ENCODE assay signal across 9 cellular contexts in genomic region chr7:142797342-142797798, GRCh38. TPM values are rescaled to one million over a fixed set of nuclear protein-coding genes. Genes with fewer than 3 reads are reported as not detected.
DNase-seq lines count a peak whose midpoint lies in the region; ATAC-seq and TF ChIP-seq lines count a peak whose summit lies in the region.
"Had no signal": no experiment of that assay in that cellular context is flagged by ENCODE, and none has a peak within 500 bp of the region (broad histone marks: within the 10 kb centered on the region; RNA-seq: fewer than 3 reads in every experiment).

No MANE protein-coding gene starts in this region.

- H3K9me2 ChIP-seq in hepatocyte (replicated peaks; ENCODE audit: insufficient read depth), result no peaks in the 10 kb centered on the region

- H3K4me3 ChIP-seq in GM08714 (ENCODE audit: low read length), result peak overlapping the region; percentile 78; the same call in 1 of the 2 replicates
- H3K4me3 ChIP-seq in HFF-Myc (replicated peaks; ENCODE audit: low read depth, low read length), result peak overlapping the region; percentile 51
- peak overlapping the region; percentile 23 for H3K4me3 ChIP-seq in hepatocyte
- H3K4me3 ChIP-seq in A673 (ENCODE audit: low read depth, low read length, poor library complexity, severe bottlenecking), result no peak overlapping the region
- no peak overlapping the region for H3K4me3 ChIP-seq in HAP-1

- intact Hi-C loops in A673 (cut with micrococcal nuclease; ENCODE audit: unreplicated experiment), result no loop called here

- peaks cover 19% of the 10 kb centered on the region for H3K4me1 ChIP-seq in hepatocyte (ENCODE audit: insufficient read depth)
- H3K4me1 ChIP-seq in A673 (ENCODE audit: insufficient read depth, low read length, poor library complexity, severe bottlenecking), result no peaks in the 10 kb centered on the region
- no peaks in the 10 kb centered on the region for H3K4me1 ChIP-seq in HAP-1

- H3K36me3 Mint-ChIP-seq in T-helper 17 cell (ENCODE audit: low read depth), result peaks cover 31% of the 10 kb centered on the region
- peaks cover 99% of the 10 kb centered on the region for H3K36me3 Mint-ChIP-seq in stimulated activated effector memory CD8-positive, alpha-beta T cell treated with anti-CD3 and anti-CD28 coated beads, Interleukin-12 subunit alpha, Interleukin-12 subunit beta, amount 100 ng/mL, for 72 hours

- H3K4me1 Mint-ChIP-seq in T-helper 17 cell, result peaks cover 70% of the 10 kb centered on the region
- peaks cover 67% of the 10 kb centered on the region for H3K4me1 Mint-ChIP-seq in stimulated activated effector memory CD8-positive, alpha-beta T cell treated with anti-CD3 and anti-CD28 coated beads, Interleukin-12 subunit alpha, Interleukin-12 subunit beta, amount 100 ng/mL, for 72 hours

- CTCF ChIA-PET in A673 (lab: Charles Lee), result no interaction called here

- H3K27me3 ChIP-seq in hepatocyte, result peaks cover 80% of the 10 kb centered on the region
- H3K27me3 ChIP-seq in A673 (replicated peaks; ENCODE audit: insufficient read depth, low read depth, low read length, poor library complexity), result peaks cover 80% of the 10 kb centered on the region
- H3K27me3 ChIP-seq in HAP-1 (ENCODE audit: low read depth), result peaks cover 41% of the 10 kb centered on the region

- TF ChIP-seq CTCF in HFF-Myc (IDR thresholded peaks at IDR 0.05; ENCODE audit: low read depth, low read length, missing control alignments) (no peak), hepatocyte (IDR thresholded peaks at IDR 0.05; ENCODE audit: poor library complexity) (no peak), A673 (conservative IDR thresholded peaks at IDR 0.05; ENCODE audit: low read depth, low read length) (no peak)

- no peaks in the 10 kb centered on the region for H3K27me3 Mint-ChIP-seq in T-helper 17 cell

- peak overlapping the region; percentile 92 for H3K4me2 ChIP-seq in hepatocyte

- H3K9me3 Mint-ChIP-seq in stimulated activated effector memory CD8-positive, alpha-beta T cell treated with anti-CD3 and anti-CD28 coated beads, Interleukin-12 subunit alpha, Interleukin-12 subunit beta, amount 100 ng/mL, for 72 hours, result no peaks in the 10 kb centered on the region

- H3K9me3 ChIP-seq in T-helper 17 cell (ENCODE audit: control insufficient read depth, low read length, poor library complexity, severe bottlenecking), result no peaks in the 10 kb centered on the region
- no peaks in the 10 kb centered on the region for H3K9me3 ChIP-seq in hepatocyte (ENCODE audit: low read depth)
- no peaks in the 10 kb centered on the region for H3K9me3 ChIP-seq in A673 (ENCODE audit: low read depth, low read length, poor library complexity, severe bottlenecking)
- H3K9me3 ChIP-seq in HAP-1, result no peaks in the 10 kb centered on the region

- H3K36me3 ChIP-seq in hepatocyte (replicated peaks; ENCODE audit: insufficient read depth, low read depth) (no peaks in the 10 kb centered on the region), A673 (ENCODE audit: insufficient read depth, low read length, poor library complexity, severe bottlenecking) (no peaks in the 10 kb centered on the region), HAP-1 (replicated peaks) (no peaks in the 10 kb centered on the region)

- H3K27ac Mint-ChIP-seq in T-helper 17 cell, result peak overlapping the region; percentile 100
- H3K27ac Mint-ChIP-seq in stimulated activated effector memory CD8-positive, alpha-beta T cell treated with anti-CD3 and anti-CD28 coated beads, Interleukin-12 subunit alpha, Interleukin-12 subunit beta, amount 100 ng/mL, for 72 hours, result peak overlapping the region; percentile 100

- in situ Hi-C loops in HAP-1 (cut with MboI; ENCODE audit: low sequenced_read_pairs), result no loop called here

- no peaks in the 10 kb centered on the region for H3K79me2 ChIP-seq in hepatocyte

- H3K4me3 Mint-ChIP-seq in T-helper 17 cell, result peak overlapping the region; percentile 96
- peak overlapping the region; percentile 98 for H3K4me3 Mint-ChIP-seq in stimulated activated effector memory CD8-positive, alpha-beta T cell treated with anti-CD3 and anti-CD28 coated beads, Interleukin-12 subunit alpha, Interleukin-12 subunit beta, amount 100 ng/mL, for 72 hours

- no peak for ATAC-seq in T-helper 17 cell
- no peak for ATAC-seq in stimulated activated effector memory CD8-positive, alpha-beta T cell treated with anti-CD3 and anti-CD28 coated beads, Interleukin-12 subunit alpha, Interleukin-12 subunit beta, amount 100 ng/mL, for 72 hours

- no TSS peak for BruUV-seq in A673 (replicated peaks; lab: Mats Ljungman, UMichigan)

- no peak for DNase-seq in HFF-Myc (ENCODE audit: extremely low read depth, low read depth)
- no peak for DNase-seq in T-helper 17 cell
- DNase-seq in hepatocyte (ENCODE audit: low spot score), result no peak
- no peak for DNase-seq in stimulated activated effector memory CD8-positive, alpha-beta T cell treated with anti-CD3 and anti-CD28 coated beads, Interleukin-12 subunit alpha, Interleukin-12 subunit beta, amount 100 ng/mL, for 72 hours (ENCODE audit: low spot score in 2 of 2)
- DNase-seq in A673 (ENCODE audit: low spot score), result no peak
- DNase-seq in cerebellar nuclear complex (lab: John Stamatoyannopoulos, UW), result no peak
- DNase-seq in HAP-1 (ENCODE audit: low spot score in 2 of 2), result no peak

- POLR2A ChIA-PET in A673 (lab: Charles Lee; ENCODE audit: low non-redundant PET), result no interaction called here

- peak overlapping the region; percentile 68 for H2AFZ ChIP-seq in hepatocyte

- WGBS in hepatocyte (ENCODE audit: low lambda C conversion rate, missing lambda C conversion rate), result 2% methylated on average over 21 of the region's 24 CpGs

- H4K20me1 ChIP-seq in hepatocyte (ENCODE audit: insufficient read depth, poor library complexity, severe bottlenecking), result no peaks in the 10 kb centered on the region

- no peak overlapping the region for H3K27ac ChIP-seq in hepatocyte
- no peak overlapping the region for H3K27ac ChIP-seq in A673 (ENCODE audit: low read depth, low read length, poor library complexity, severe bottlenecking)

RNA-seq across cellular contexts. Expression of gene PRSS2, which starts 26.6 kb away (rescaled TPM):
- not detected for total RNA-seq in T-helper 17 cell
- 94.7 and 144 TPM in 2 replicates for total RNA-seq in hepatocyte
- 241 and 273 TPM in 2 replicates for polyA plus RNA-seq in hepatocyte
- total RNA-seq in A673 (2021), result not detected in 2 replicates
- total RNA-seq: dermis microvascular lymphatic vessel endothelial cell had no signal

RNA-seq across cellular contexts. Expression of gene PRSS1, which starts 48.1 kb away (rescaled TPM):
- total RNA-seq in T-helper 17 cell (not detected), hepatocyte (69.8 and 71.2 TPM in 2 replicates), A673 (2021) (not detected in 2 replicates)
- 67.6 and 78.5 TPM in 2 replicates for polyA plus RNA-seq in hepatocyte
- total RNA-seq: dermis microvascular lymphatic vessel endothelial cell had no signal

RNA-seq across cellular contexts. Expression of gene EPHB6, which starts 57.5 kb away (rescaled TPM):
- total RNA-seq in T-helper 17 cell, result 10 to 100 TPM; 52.3 to 59.9 TPM
- 7.4 and 14.8 TPM in 2 replicates for total RNA-seq in hepatocyte
- 23.0 and 29.6 TPM in 2 replicates for polyA plus RNA-seq in hepatocyte
- 0.22 and 0.49 TPM in 2 replicates for total RNA-seq in A673 (2021)

Comparison
In these comparisons a context has a peak if more than half of its experiments do, and no peak if none do; other contexts are left out.
1. H3K4me3 ChIP-seq: peak in GM08714 (single experiment), HFF-Myc (single experiment) and hepatocyte (single experiment); none in A673 (single experiment) and HAP-1 (single experiment).
2. RNA of gene PRSS2, which starts 26.6 kb away (total RNA-seq): 94.7 to 144 TPM in hepatocyte; not detected in T-helper 17 cell and not detected in A673; every median in the first group is over 10 times any median in the second.
3. RNA of gene PRSS1, which starts 48.1 kb away (total RNA-seq): 69.8 to 71.2 TPM in hepatocyte; not detected in T-helper 17 cell and not detected in A673; every median in the first group is over 10 times any median in the second.